In the genomic region with DNA sequence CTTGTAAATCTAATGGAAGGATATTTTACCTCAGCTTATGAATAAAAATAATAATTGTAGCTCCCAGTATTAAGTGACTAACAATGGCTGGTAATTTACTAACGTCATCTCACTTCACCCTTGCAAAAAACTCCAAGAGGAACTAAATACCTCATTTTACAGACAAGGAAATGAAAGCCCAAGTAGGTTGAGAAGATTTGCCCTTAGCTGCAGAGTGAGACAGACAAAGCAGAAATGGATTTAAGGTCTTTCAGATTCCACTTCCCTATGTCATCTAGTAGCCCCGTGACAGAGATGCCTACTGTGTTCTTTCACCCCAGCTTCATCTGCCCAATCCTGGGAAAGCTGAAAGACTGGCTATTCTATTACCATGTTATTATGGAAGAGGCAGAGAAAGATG, we compare ENCODE assay signal across 1 cellular context.
A peak's percentile ranks its signal among the peaks of the same experiment; 100 is the strongest.
TF ChIP-seq lines count a peak whose summit lies in the region.

No MANE protein-coding gene starts in this region.

TF ChIP-seq in GM12878, 131 proteins besides CTCF, POLR2A, EP300 and RAD21 (continued from another document):
- TF ChIP-seq, protein P1, sequence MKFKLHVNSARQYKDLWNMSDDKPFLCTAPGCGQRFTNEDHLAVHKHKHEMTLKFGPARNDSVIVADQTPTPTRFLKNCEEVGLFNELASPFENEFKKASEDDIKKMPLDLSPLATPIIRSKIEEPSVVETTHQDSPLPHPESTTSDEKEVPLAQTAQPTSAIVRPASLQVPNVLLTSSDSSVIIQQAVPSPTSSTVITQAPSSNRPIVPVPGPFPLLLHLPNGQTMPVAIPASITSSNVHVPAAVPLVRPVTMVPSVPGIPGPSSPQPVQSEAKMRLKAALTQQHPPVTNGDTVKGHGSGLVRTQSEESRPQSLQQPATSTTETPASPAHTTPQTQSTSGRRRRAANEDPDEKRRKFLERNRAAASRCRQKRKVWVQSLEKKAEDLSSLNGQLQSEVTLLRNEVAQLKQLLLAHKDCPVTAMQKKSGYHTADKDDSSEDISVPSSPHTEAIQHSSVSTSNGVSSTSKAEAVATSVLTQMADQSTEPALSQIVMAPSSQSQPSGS (IDR thresholded peaks at IDR 0.05; ENCODE audit: low read length), result no peak
- no peak for TF ChIP-seq EGR1 (IDR thresholded peaks at IDR 0.05; ENCODE audit: borderline replicate concordance in 1 of 2, low read depth in 2 of 2, low read length in 2 of 2)
- no peak for TF ChIP-seq TARDBP (IDR thresholded peaks at IDR 0.05; ENCODE audit: borderline replicate concordance)
- TF ChIP-seq ATF7 (IDR thresholded peaks at IDR 0.05; ENCODE audit: low read depth), result peak; percentile 26; the same call in 1 of the 2 replicates
- TF ChIP-seq SPI1 (IDR thresholded peaks at IDR 0.05; ENCODE audit: borderline replicate concordance, insufficient read depth, low read depth, low read length), result peak; percentile 64; the same call in 1 of the 2 replicates
- no peak for TF ChIP-seq MXI1 (IDR thresholded peaks at IDR 0.05; ENCODE audit: low read depth, low read length)
- TF ChIP-seq, protein P2, sequence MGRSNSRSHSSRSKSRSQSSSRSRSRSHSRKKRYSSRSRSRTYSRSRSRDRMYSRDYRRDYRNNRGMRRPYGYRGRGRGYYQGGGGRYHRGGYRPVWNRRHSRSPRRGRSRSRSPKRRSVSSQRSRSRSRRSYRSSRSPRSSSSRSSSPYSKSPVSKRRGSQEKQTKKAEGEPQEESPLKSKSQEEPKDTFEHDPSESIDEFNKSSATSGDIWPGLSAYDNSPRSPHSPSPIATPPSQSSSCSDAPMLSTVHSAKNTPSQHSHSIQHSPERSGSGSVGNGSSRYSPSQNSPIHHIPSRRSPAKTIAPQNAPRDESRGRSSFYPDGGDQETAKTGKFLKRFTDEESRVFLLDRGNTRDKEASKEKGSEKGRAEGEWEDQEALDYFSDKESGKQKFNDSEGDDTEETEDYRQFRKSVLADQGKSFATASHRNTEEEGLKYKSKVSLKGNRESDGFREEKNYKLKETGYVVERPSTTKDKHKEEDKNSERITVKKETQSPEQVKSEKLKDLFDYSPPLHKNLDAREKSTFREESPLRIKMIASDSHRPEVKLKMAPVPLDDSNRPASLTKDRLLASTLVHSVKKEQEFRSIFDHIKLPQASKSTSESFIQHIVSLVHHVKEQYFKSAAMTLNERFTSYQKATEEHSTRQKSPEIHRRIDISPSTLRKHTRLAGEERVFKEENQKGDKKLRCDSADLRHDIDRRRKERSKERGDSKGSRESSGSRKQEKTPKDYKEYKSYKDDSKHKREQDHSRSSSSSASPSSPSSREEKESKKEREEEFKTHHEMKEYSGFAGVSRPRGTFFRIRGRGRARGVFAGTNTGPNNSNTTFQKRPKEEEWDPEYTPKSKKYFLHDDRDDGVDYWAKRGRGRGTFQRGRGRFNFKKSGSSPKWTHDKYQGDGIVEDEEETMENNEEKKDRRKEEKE (IDR thresholded peaks at IDR 0.05), result no peak
- no peak for TF ChIP-seq JUND (IDR thresholded peaks at IDR 0.05; ENCODE audit: low read depth, low read length)
- no peak for TF ChIP-seq DPF2 (IDR thresholded peaks at IDR 0.05)
